13 cellular contexts compared by ENCODE assay signal in the genomic region with DNA sequence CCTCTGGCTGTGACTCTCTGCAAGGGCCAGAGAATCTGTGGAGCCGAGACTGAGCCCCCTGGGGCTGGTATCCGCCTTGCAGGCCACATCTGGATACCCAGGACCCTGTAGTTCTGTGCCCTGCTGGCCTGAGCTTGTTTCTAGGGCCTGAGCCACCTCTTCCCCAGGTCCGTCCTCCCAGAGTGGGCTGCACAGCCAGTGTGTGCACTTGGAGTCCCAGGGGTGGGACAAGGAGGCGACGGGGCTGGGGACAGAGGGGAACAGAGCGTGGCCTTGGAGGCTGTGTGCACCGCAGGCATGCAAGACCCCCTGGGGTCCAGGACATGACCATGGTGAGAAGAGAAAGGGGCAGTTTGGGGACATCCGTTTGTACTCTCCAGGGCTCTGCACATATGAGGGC.
A peak's percentile ranks its signal among the peaks of the same experiment; 100 is the strongest.
DNase-seq lines count a peak whose midpoint lies in the region; ATAC-seq and TF ChIP-seq lines count a peak whose summit lies in the region.
"Had no signal": no experiment of that assay in that cellular context is flagged by ENCODE, and none has a peak within 500 bp of the region (broad histone marks: within the 10 kb centered on the region; RNA-seq: fewer than 3 reads in every experiment).

No MANE protein-coding gene starts in this region.

- no peak for ATAC-seq in Right ventricle myocardium inferior
- ATAC-seq in right cardiac atrium = no peak
- no peak for ATAC-seq in HG03342 (IDR thresholded peaks at IDR 0.05; ENCODE audit: unreplicated experiment)

- H3K36me3 Mint-ChIP-seq in brain (no peaks in the 10 kb centered on the region), neural crest cell (ENCODE audit: low read depth) (no peaks in the 10 kb centered on the region)

- intact Hi-C loops in Right ventricle myocardium inferior (cut with DNase I) = no loop called here
- intact Hi-C loops in right cardiac atrium (cut with DNase I) = loop anchor here in 3 of 4 donors (2.0 to 5.0 kb wide), 2 partner anchors 105 to 106 kb away; a partner anchor contains a TSS

- WGBS in right cardiac atrium = 78% methylated on average over 8 of the region's 8 CpGs

- in situ Hi-C loops in HAP-1 (cut with MboI; ENCODE audit: low sequenced_read_pairs) = no loop called here

- H3K4me1 ChIP-seq in right cardiac atrium (ENCODE audit: control insufficient read depth, insufficient read depth, low read length) (no peaks in the 10 kb centered on the region), HAP-1 (no peaks in the 10 kb centered on the region)

- H3K27ac Mint-ChIP-seq in brain (peak overlapping the region in 4 of 5 experiments; percentile 24 to 86 (median 68)), neural crest cell (ENCODE audit: unreplicated experiment) (peak overlapping the region; percentile 98)
- H3K27ac Mint-ChIP-seq: CD4-positive, alpha-beta T cell had no signal

- H3K36me3 ChIP-seq in HAP-1 (replicated peaks) = no peaks in the 10 kb centered on the region

- H3K4me3 ChIP-seq in right cardiac atrium (ENCODE audit: low read length) (no peak overlapping the region), HAP-1 (no peak overlapping the region)
- H3K4me3 ChIP-seq: GM23248 had no signal

- TF ChIP-seq CTCF in brain (conservative IDR thresholded peaks at IDR 0.05) (no peak), neural crest cell (conservative IDR thresholded peaks at IDR 0.05) (no peak)

- H3K27me3 ChIP-seq in right cardiac atrium (ENCODE audit: control insufficient read depth, insufficient read depth) (no peaks in the 10 kb centered on the region), HAP-1 (ENCODE audit: low read depth) (peaks cover 5% of the 10 kb centered on the region)

- H3K4me1 Mint-ChIP-seq in brain = peaks cover 71% of the 10 kb centered on the region
- peaks cover 39% of the 10 kb centered on the region for H3K4me1 Mint-ChIP-seq in neural crest cell

- H3K27ac ChIP-seq in right cardiac atrium (ENCODE audit: low read length) = no peak overlapping the region
- H3K27ac ChIP-seq: 22Rv1, GM23248 had no signal

- DNase-seq in Right ventricle myocardium inferior (ENCODE audit: missing footprints) = peak; percentile 22
- no peak for DNase-seq in right cardiac atrium
- DNase-seq in neural crest cell (ENCODE audit: low read depth, low spot score) = no peak
- DNase-seq in iPS-NIHi11 (ENCODE audit: low spot score) = no peak
- no peak for DNase-seq in HAP-1 (ENCODE audit: low spot score in 2 of 2)
- no peak for DNase-seq in NCI-H82 treated with DMSO at 0.1 percent for 48 hours (lab: John Stamatoyannopoulos, UW; ENCODE audit: unreplicated experiment)
- DNase-seq: Calu3; CD4-positive, alpha-beta T cell; DMS 273 treated with DMSO at 0.1 percent for 48 hours; GM23248 had no signal

- H3K9me3 ChIP-seq in right cardiac atrium (ENCODE audit: control insufficient read depth, low read length) = no peaks in the 10 kb centered on the region
- no peaks in the 10 kb centered on the region for H3K9me3 ChIP-seq in HAP-1

- H3K9me3 Mint-ChIP-seq in brain (no peaks in the 10 kb centered on the region), neural crest cell (no peaks in the 10 kb centered on the region)
- H3K9me3 Mint-ChIP-seq: CD4-positive, alpha-beta T cell had no signal

- H3K27me3 Mint-ChIP-seq in brain = peaks cover 33% of the 10 kb centered on the region
- no peaks in the 10 kb centered on the region for H3K27me3 Mint-ChIP-seq in neural crest cell (ENCODE audit: low read depth)

- peak overlapping the region in 1 of 5 experiments; percentile 25 for H3K4me3 Mint-ChIP-seq in brain
- H3K4me3 Mint-ChIP-seq in neural crest cell = no peak overlapping the region
- H3K4me3 Mint-ChIP-seq: CD4-positive, alpha-beta T cell had no signal
